ENCODE assay signal across 11 cellular contexts in the genomic region with DNA sequence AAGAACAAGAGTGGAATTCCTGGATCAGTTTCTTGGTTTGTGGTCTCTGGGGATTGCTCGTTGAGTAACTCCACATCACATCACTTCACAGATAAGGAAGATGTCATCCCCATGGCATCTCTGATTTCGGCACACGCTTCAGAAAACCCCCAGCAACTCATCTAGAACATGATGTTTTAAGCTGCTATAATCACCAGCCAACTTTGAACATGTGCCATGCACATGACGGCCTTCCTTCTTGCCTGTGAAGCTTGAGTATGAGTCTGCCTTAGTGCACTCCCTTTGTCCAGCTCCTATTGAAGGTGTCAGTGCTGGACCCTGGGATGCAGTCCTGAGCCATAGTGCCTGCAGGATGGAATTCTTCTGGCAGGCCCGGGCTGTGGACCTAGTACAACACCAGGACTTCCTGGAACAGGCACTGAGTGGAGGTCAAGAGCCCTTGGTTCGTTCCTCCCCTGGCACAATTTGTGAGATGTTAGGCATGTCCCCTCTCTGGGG.
DNase-seq lines count a peak whose midpoint lies in the region; ATAC-seq and TF ChIP-seq lines count a peak whose summit lies in the region.
"Had no signal": no experiment of that assay in that cellular context is flagged by ENCODE, and none has a peak within 500 bp of the region (broad histone marks: within the 10 kb centered on the region; RNA-seq: fewer than 3 reads in every experiment).

No MANE protein-coding gene starts in this region.

- peak overlapping the region in 1 of 8 donors; percentile 16 for H3K4me3 Mint-ChIP-seq in CD4-positive, alpha-beta memory T cell
- H3K4me3 Mint-ChIP-seq: central memory CD8-positive, alpha-beta T cell had no signal

- H3K27me3 Mint-ChIP-seq in CD4-positive, alpha-beta memory T cell = no peaks in the 10 kb centered on the region
- H3K27me3 Mint-ChIP-seq: central memory CD8-positive, alpha-beta T cell had no signal

- peaks cover 4 to 23% (median 16%) of the 10 kb centered on the region in 4 donors for H3K4me1 Mint-ChIP-seq in CD4-positive, alpha-beta memory T cell
- H3K4me1 Mint-ChIP-seq: central memory CD8-positive, alpha-beta T cell had no signal

- CTCF ChIA-PET in CD4-positive, alpha-beta memory T cell (lab: Charles Lee; ENCODE audit: partially characterized antibody) = interaction anchor here (1.2 kb wide), 1 partner anchor 15 kb away, joined by 3 read pairs; no protein-coding TSS in a partner anchor

- H3K36me3 Mint-ChIP-seq in CD4-positive, alpha-beta memory T cell = peaks cover 0 to 6% of the 10 kb centered on the region in 2 donors

- intact Hi-C loops in CD4-positive, alpha-beta memory T cell (cut with micrococcal nuclease) = no loop called here

- H3K9me3 ChIP-seq in BLaER1 treated with 17β-estradiol and CSF1 and Interleukin-3, amounts not matched to agents 10 nM and 100 nM (replicated peaks in 1 of 11) = peaks cover 0 to 15% (median 12%) of the 10 kb centered on the region in 11 experiments; a peak in 14 of 22 replicates
- no peaks in the 10 kb centered on the region for H3K9me3 ChIP-seq in CD4-positive, alpha-beta memory T cell (ENCODE audit: control insufficient read depth in 1 of 2, low read length in 2 of 2)
- H3K9me3 ChIP-seq: tibial artery had no signal

- POLR2A ChIA-PET in CD4-positive, alpha-beta memory T cell (lab: Charles Lee; ENCODE audit: partially characterized antibody) = interaction anchor here (2.8 kb wide), 1 partner anchor 11 kb away, joined by 7 read pairs; no protein-coding TSS in a partner anchor

- TF ChIP-seq CTCF in brain microvascular endothelial cell (IDR thresholded peaks at IDR 0.05; ENCODE audit: low read depth, low read length, missing control alignments) = no peak

- no peaks in the 10 kb centered on the region for H3K36me3 ChIP-seq in BLaER1 treated with 17β-estradiol and CSF1 and Interleukin-3, amounts not matched to agents 10 nM and 100 nM
- H3K36me3 ChIP-seq in brain microvascular endothelial cell (replicated peaks) = no peaks in the 10 kb centered on the region
- H3K36me3 ChIP-seq in CD4-positive, alpha-beta memory T cell (ENCODE audit: insufficient read depth, low read length) = no peaks in the 10 kb centered on the region
- H3K36me3 ChIP-seq: tibial artery had no signal

- H4K20me1 ChIP-seq in BLaER1 treated with 17β-estradiol and CSF1 and Interleukin-3, amounts not matched to agents 10 nM and 100 nM = no peaks in the 10 kb centered on the region

- peaks cover 0 to 2% (median under 1%) of the 10 kb centered on the region in 8 donors for H3K9me3 Mint-ChIP-seq in CD4-positive, alpha-beta memory T cell
- H3K9me3 Mint-ChIP-seq: central memory CD8-positive, alpha-beta T cell had no signal

- peak overlapping the region in 5 of 11 experiments; percentile 7 to 80 (median 66); a peak in 8 of 22 replicates for H3K27ac ChIP-seq in BLaER1 treated with 17β-estradiol and CSF1 and Interleukin-3, amounts not matched to agents 10 nM and 100 nM
- peak overlapping the region; percentile 13 for H3K27ac ChIP-seq in brain microvascular endothelial cell
- no peak overlapping the region for H3K27ac ChIP-seq in CD4-positive, alpha-beta memory T cell (ENCODE audit: low read depth, low read length)
- H3K27ac ChIP-seq: tibial artery had no signal

- DNase-seq in HT1080 (ENCODE audit: low read depth) = peak; percentile 48
- peak; percentile 92 for DNase-seq in brain microvascular endothelial cell
- DNase-seq in myocyte (ENCODE audit: low read depth) = peak; percentile 88
- DNase-seq in GM19240 (ENCODE audit: insufficient read length, low spot score) = no peak
- no peak for DNase-seq in CD4-positive, alpha-beta memory T cell
- DNase-seq: activated T-cell treated with anti-CD3 and anti-CD28 coated beads for 4 hours, NCI-H2029 treated with DMSO at 0.1 percent for 48 hours, tibial artery had no signal

- ATAC-seq in HG02678 (IDR thresholded peaks at IDR 0.05; ENCODE audit: unreplicated experiment) = no peak

- H3K9ac ChIP-seq in BLaER1 treated with 17β-estradiol and CSF1 and Interleukin-3, amounts not matched to agents 10 nM and 100 nM = no peak overlapping the region

- H3K27ac Mint-ChIP-seq in CD4-positive, alpha-beta memory T cell = no peak overlapping the region

- in situ Hi-C loops in brain microvascular endothelial cell (cut with HindIII; ENCODE audit: low pct_ligation_motif_present, low sequenced_read_pairs) = no loop called here

- no peak overlapping the region for H3K4me3 ChIP-seq in BLaER1 treated with 17β-estradiol and CSF1 and Interleukin-3, amounts not matched to agents 10 nM and 100 nM
- H3K4me3 ChIP-seq in brain microvascular endothelial cell (ENCODE audit: low read depth, low read length) = no peak overlapping the region
- H3K4me3 ChIP-seq in CD4-positive, alpha-beta memory T cell (ENCODE audit: low read length in 2 of 2) = no peak overlapping the region
- H3K4me3 ChIP-seq: tibial artery had no signal

- no peaks in the 10 kb centered on the region for H3K27me3 ChIP-seq in BLaER1 treated with 17β-estradiol and CSF1 and Interleukin-3, amounts not matched to agents 10 nM and 100 nM
- no peaks in the 10 kb centered on the region for H3K27me3 ChIP-seq in brain microvascular endothelial cell (replicated peaks)
- no peaks in the 10 kb centered on the region for H3K27me3 ChIP-seq in CD4-positive, alpha-beta memory T cell (ENCODE audit: insufficient read depth, low read length)
- H3K27me3 ChIP-seq: tibial artery had no signal

- H3K4me1 ChIP-seq in BLaER1 treated with 17β-estradiol and CSF1 and Interleukin-3, amounts not matched to agents 10 nM and 100 nM = peaks cover 7 to 47% (median 38%) of the 10 kb centered on the region in 10 experiments; a peak in 18 of 20 replicates
- H3K4me1 ChIP-seq in CD4-positive, alpha-beta memory T cell (ENCODE audit: insufficient read depth, low read length) = no peaks in the 10 kb centered on the region

- H3K4me2 ChIP-seq in BLaER1 treated with 17β-estradiol and CSF1 and Interleukin-3, amounts not matched to agents 10 nM and 100 nM = peak overlapping the region in 9 of 11 experiments; percentile 30 to 82 (median 66); a peak in 19 of 22 replicates

Comparison
In these comparisons a context has a peak if more than half of its experiments do, and no peak if none do; other contexts are left out.
1. DNase-seq: peak in HT1080 (single experiment), brain microvascular endothelial cell (single experiment) and myocyte (single experiment); none in GM19240 (single experiment) and CD4-positive, alpha-beta memory T cell (0 of 5).